ENCODE assay signal across 19 cellular contexts in the genomic region with DNA sequence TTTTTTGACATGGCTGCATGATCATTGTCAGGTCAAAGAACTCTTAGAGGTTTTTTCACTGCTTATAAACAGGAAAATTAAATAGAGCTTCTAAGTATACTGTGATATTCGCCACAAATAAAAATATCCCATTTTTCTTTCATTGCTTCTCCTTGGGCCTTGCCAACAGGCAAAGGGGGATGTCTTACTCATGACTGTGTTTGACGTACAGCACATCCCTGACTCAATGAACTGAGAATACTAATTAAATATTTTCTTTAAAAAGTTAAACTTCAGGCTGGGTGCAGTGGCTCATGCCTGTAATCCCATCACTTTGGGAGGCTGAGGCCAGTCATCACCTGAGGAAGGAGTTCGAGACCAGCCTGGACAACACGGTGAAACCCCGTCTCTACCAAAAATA. TPM values are rescaled to one million over a fixed set of nuclear protein-coding genes. Genes with fewer than 3 reads are reported as not detected.
DNase-seq lines count a peak whose midpoint lies in the region; TF ChIP-seq lines count a peak whose summit lies in the region.
"Had no signal": no experiment of that assay in that cellular context is flagged by ENCODE, and none has a peak within 500 bp of the region (broad histone marks: within the 10 kb centered on the region; RNA-seq: fewer than 3 reads in every experiment).

No MANE protein-coding gene starts in this region.

- no peak overlapping the region for H3K4me3 ChIP-seq in SK-N-SH (ENCODE audit: low read depth in 2 of 2, low read length in 1 of 2)
- no peak overlapping the region for H3K4me3 ChIP-seq in fibroblast of mammary gland (ENCODE audit: control insufficient read depth, low read depth, low read length)
- H3K4me3 ChIP-seq in smooth muscle cell, result no peak overlapping the region
- no peak overlapping the region for H3K4me3 ChIP-seq in neural progenitor cell
- H3K4me3 ChIP-seq: cardiac muscle cell, skin epidermis had no signal

- no peak overlapping the region for H3K4me3 Mint-ChIP-seq in neural progenitor cell

- TF ChIP-seq RAD21 in SK-N-SH (IDR thresholded peaks at IDR 0.05; ENCODE audit: low read length), result no peak

- 64% methylated on average over 5 of the region's 5 CpGs for WGBS in SK-N-SH (ENCODE audit: low lambda C conversion rate)
- 93% methylated on average over 5 of the region's 5 CpGs for WGBS in smooth muscle cell (ENCODE audit: low lambda C conversion rate)

- H3K27me3 ChIP-seq in SK-N-SH (ENCODE audit: insufficient read depth) (no peaks in the 10 kb centered on the region), smooth muscle cell (ENCODE audit: low read depth) (no peaks in the 10 kb centered on the region), neural progenitor cell (no peaks in the 10 kb centered on the region)
- H3K27me3 ChIP-seq: cardiac muscle cell had no signal

- H3K27ac ChIP-seq in SK-N-SH (ENCODE audit: low read depth in 2 of 2, low read length in 1 of 2) (peak overlapping the region; percentile 79 to 97; a peak in 3 of 4 replicates), smooth muscle cell (ENCODE audit: low read depth) (peak overlapping the region; percentile 77), neural progenitor cell (no peak overlapping the region)
- H3K27ac ChIP-seq: cardiac muscle cell had no signal

- H2AFZ ChIP-seq in SK-N-SH (ENCODE audit: low read depth) (peak overlapping the region; percentile 30; the same call in 1 of the 2 replicates), smooth muscle cell (ENCODE audit: low read depth) (peak overlapping the region; percentile 76), neural progenitor cell (replicated peaks) (no peak overlapping the region)

- DNase-seq in HCEC 1CT (peak; percentile 39), SK-N-SH (no peak), fibroblast of mammary gland (ENCODE audit: low read depth) (peak; percentile 68), smooth muscle cell (lab: John Stamatoyannopoulos, UW; ENCODE audit: unreplicated experiment) (no peak), AG20443 (ENCODE audit: low spot score) (no peak), NOMO-1 treated with DMSO at 0.1 percent for 48 hours (lab: John Stamatoyannopoulos, UW; ENCODE audit: unreplicated experiment) (no peak), neural progenitor cell (ENCODE audit: low spot score) (no peak)
- DNase-seq: activated CD4-positive, alpha-beta T cell treated with anti-CD3 and anti-CD28 coated beads, Interleukin-2, amount 50 U/mL, for 48 hours; activated CD8-positive, alpha-beta memory T cell treated with anti-CD3 and anti-CD28 coated beads, Interleukin-2, amount 50 U/mL, for 4 hours; activated naive CD4-positive, alpha-beta T cell treated with anti-CD3 and anti-CD28 coated beads, Interleukin-2, amount 50 U/mL, for 16 hours; amygdala; DMS 273 treated with DMSO at 0.1 percent for 48 hours; KBM-7; NCI-H1694 treated with DMSO at 0.1 percent for 48 hours; NCI-H526; stimulated activated CD4-positive, alpha-beta T cell treated with anti-CD3 and anti-CD28 coated beads, Interleukin-2, amount 100 ng/mL, for 24 hours; T1000 had no signal

- H3K79me2 ChIP-seq in SK-N-SH (ENCODE audit: insufficient read depth) (no peaks in the 10 kb centered on the region), smooth muscle cell (ENCODE audit: low read depth) (no peaks in the 10 kb centered on the region), neural progenitor cell (ENCODE audit: low read depth) (no peaks in the 10 kb centered on the region)

- peaks cover 57% of the 10 kb centered on the region for H3F3A ChIP-seq in SK-N-SH (replicated peaks; ENCODE audit: insufficient read depth)
- peaks cover 5% of the 10 kb centered on the region for H3F3A ChIP-seq in smooth muscle cell (ENCODE audit: low read depth)
- H3F3A ChIP-seq in neural progenitor cell (ENCODE audit: low read depth), result peaks cover 6% of the 10 kb centered on the region

- no peaks in the 10 kb centered on the region for H3K36me3 ChIP-seq in SK-N-SH (replicated peaks in 1 of 2; ENCODE audit: control insufficient read depth in 1 of 2, insufficient read depth in 2 of 2, low read length in 1 of 2)
- no peaks in the 10 kb centered on the region for H3K36me3 ChIP-seq in smooth muscle cell (ENCODE audit: low read depth)
- no peaks in the 10 kb centered on the region for H3K36me3 ChIP-seq in neural progenitor cell
- H3K36me3 ChIP-seq: cardiac muscle cell had no signal

- H3K4me2 ChIP-seq in SK-N-SH (peak overlapping the region; percentile 76), smooth muscle cell (peak overlapping the region; percentile 61), neural progenitor cell (no peak overlapping the region)

- H3K4me1 ChIP-seq in SK-N-SH (ENCODE audit: control insufficient read depth in 1 of 2, insufficient read depth in 2 of 2, low read depth in 1 of 2, low read length in 1 of 2) (peaks cover 6 to 35% of the 10 kb centered on the region in 2 experiments), smooth muscle cell (ENCODE audit: low read depth) (peaks cover 8% of the 10 kb centered on the region), neural progenitor cell (peaks cover 18% of the 10 kb centered on the region)

- no peak for TF ChIP-seq EP300 in SK-N-SH (IDR thresholded peaks at IDR 0.05; ENCODE audit: borderline replicate concordance in 1 of 2, low read depth in 1 of 2, low read length in 1 of 2)

- no peak overlapping the region for H3K27ac Mint-ChIP-seq in neural progenitor cell

- TF ChIP-seq CTCF in SK-N-SH (IDR thresholded peaks at IDR 0.05) (no peak), fibroblast of mammary gland (conservative IDR thresholded peaks at IDR 0.05; ENCODE audit: control insufficient read depth, insufficient read depth, low read depth, low read length) (no peak), smooth muscle cell (IDR thresholded peaks at IDR 0.05; ENCODE audit: borderline replicate concordance, insufficient read depth, poor library complexity, severe bottlenecking) (no peak), neural progenitor cell (IDR thresholded peaks at IDR 0.05) (no peak)

- no peaks in the 10 kb centered on the region for H3K9me3 Mint-ChIP-seq in neural progenitor cell

- POLR2A ChIA-PET in SK-N-SH (lab: Yijun Ruan, JAX), result interaction anchor here (0.6 kb wide), 1 partner anchor 292 kb away, joined by 3 read pairs; no protein-coding TSS in a partner anchor

- H3K9ac ChIP-seq in SK-N-SH (peak overlapping the region; percentile 82), smooth muscle cell (ENCODE audit: low read depth) (no peak overlapping the region), neural progenitor cell (no peak overlapping the region)

- H3K36me3 Mint-ChIP-seq in neural progenitor cell, result no peaks in the 10 kb centered on the region

- H3K9me2 ChIP-seq in SK-N-SH, result no peaks in the 10 kb centered on the region

- peaks cover 9% of the 10 kb centered on the region for H3K4me1 Mint-ChIP-seq in neural progenitor cell

- H4K20me1 ChIP-seq in SK-N-SH (ENCODE audit: insufficient read depth) (no peaks in the 10 kb centered on the region), smooth muscle cell (ENCODE audit: low read depth) (no peaks in the 10 kb centered on the region), neural progenitor cell (ENCODE audit: low read depth) (no peaks in the 10 kb centered on the region)

- H3K9me3 ChIP-seq in SK-N-SH (no peaks in the 10 kb centered on the region), smooth muscle cell (replicated peaks; ENCODE audit: low read depth) (no peaks in the 10 kb centered on the region), neural progenitor cell (ENCODE audit: low read depth) (no peaks in the 10 kb centered on the region)

- CTCF ChIA-PET in SK-N-SH (lab: Yijun Ruan, JAX), result interaction anchor here (1.5 kb wide), 2 partner anchors 27 to 39 kb away, joined by 3 to 4 read pairs; no protein-coding TSS in a partner anchor

- H3K27me3 Mint-ChIP-seq in neural progenitor cell (ENCODE audit: insufficient read depth, low read depth), result peaks cover 3% of the 10 kb centered on the region

TF ChIP-seq in SK-N-SH, 30 proteins besides CTCF, POLR2A, EP300 and RAD21:
- TF ChIP-seq POLR2AphosphoS5 (IDR thresholded peaks at IDR 0.05; ENCODE audit: low read depth, low read length) (no peak), YY1 (IDR thresholded peaks at IDR 0.05; ENCODE audit: low read depth) (no peak), RFX5 (IDR thresholded peaks at IDR 0.05; ENCODE audit: low read length) (no peak), SIN3A (IDR thresholded peaks at IDR 0.05; ENCODE audit: borderline replicate concordance, low read depth, low read length) (no peak)
- TF ChIP-seq, protein P1, sequence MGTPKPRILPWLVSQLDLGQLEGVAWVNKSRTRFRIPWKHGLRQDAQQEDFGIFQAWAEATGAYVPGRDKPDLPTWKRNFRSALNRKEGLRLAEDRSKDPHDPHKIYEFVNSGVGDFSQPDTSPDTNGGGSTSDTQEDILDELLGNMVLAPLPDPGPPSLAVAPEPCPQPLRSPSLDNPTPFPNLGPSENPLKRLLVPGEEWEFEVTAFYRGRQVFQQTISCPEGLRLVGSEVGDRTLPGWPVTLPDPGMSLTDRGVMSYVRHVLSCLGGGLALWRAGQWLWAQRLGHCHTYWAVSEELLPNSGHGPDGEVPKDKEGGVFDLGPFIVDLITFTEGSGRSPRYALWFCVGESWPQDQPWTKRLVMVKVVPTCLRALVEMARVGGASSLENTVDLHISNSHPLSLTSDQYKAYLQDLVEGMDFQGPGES (IDR thresholded peaks at IDR 0.05; ENCODE audit: low read depth, low read length), result no peak
- TF ChIP-seq, protein P2, sequence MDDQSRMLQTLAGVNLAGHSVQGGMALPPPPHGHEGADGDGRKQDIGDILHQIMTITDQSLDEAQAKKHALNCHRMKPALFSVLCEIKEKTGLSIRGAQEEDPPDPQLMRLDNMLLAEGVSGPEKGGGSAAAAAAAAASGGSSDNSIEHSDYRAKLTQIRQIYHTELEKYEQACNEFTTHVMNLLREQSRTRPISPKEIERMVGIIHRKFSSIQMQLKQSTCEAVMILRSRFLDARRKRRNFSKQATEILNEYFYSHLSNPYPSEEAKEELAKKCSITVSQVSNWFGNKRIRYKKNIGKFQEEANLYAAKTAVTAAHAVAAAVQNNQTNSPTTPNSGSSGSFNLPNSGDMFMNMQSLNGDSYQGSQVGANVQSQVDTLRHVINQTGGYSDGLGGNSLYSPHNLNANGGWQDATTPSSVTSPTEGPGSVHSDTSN (IDR thresholded peaks at IDR 0.05), result no peak

RNA-seq across cellular contexts. Expression of a gene that starts 41.4 kb away (rescaled TPM):
- polyA plus RNA-seq in SK-N-SH (2012; rRNA removed) (83.4 and 103 TPM in 2 replicates), smooth muscle cell (147 and 159 TPM in 2 replicates)
- polyA plus RNA-seq in SK-N-SH (2012; cell fraction: cytosol; rRNA removed), result 113 and 151 TPM in 2 replicates
- 90.9 and 120 TPM in 2 replicates for polyA plus RNA-seq in SK-N-SH (2012; cell fraction: nucleus; rRNA removed)
- total RNA-seq in smooth muscle cell (67.9 and 83.2 TPM in 2 replicates), neural progenitor cell (ENCODE audit: low replicate concordance) (14.7 and 21.5 TPM in 2 replicates)

Comparison
In these comparisons a context has a peak if more than half of its experiments do, and no peak if none do; other contexts are left out.
1. DNase-seq: peak in HCEC 1CT (single experiment) and fibroblast of mammary gland (single experiment); none in SK-N-SH (single experiment), smooth muscle cell (single experiment), AG20443 (single experiment), NOMO-1 treated with DMSO at 0.1 percent for 48 hours (single experiment) and neural progenitor cell (single experiment).